13 cellular contexts compared by ENCODE assay signal in the genomic region with DNA sequence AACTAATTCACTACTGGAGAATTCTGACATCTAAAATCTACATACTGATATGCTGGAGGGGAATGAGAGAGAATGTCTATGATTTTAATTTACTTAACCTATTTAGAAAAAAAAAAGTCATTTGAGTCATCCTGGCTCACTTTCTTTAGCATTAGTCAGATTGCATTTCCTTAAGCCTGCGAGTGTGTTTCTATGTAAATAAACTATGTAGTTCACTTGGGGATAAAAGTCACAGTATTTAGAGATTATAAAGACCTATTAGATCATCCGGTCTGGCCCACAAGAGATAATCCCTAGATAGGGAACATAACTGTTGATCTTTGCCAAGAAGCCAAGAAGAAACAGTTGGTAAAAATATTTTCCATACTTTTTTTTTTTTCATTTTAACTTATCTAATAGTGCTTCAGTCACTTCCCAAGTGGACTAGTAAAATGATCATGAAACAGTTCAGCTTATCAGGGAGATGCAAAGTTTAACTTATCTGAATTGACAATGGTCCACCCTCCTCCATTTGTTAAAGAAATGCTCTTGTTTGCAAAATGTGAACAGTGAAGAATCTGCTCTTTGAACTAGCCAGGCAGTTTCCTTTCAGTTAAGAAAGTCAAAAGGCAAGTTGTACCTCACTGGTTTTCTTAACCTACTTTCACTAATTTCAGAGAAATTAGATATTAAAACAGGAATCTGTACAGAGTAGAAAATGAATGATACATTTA. TPM values are rescaled to one million over a fixed set of nuclear protein-coding genes. Genes with fewer than 3 reads are reported as not detected.
DNase-seq lines count a peak whose midpoint lies in the region; ATAC-seq and TF ChIP-seq lines count a peak whose summit lies in the region.
"Had no signal": no experiment of that assay in that cellular context is flagged by ENCODE, and none has a peak within 500 bp of the region (broad histone marks: within the 10 kb centered on the region; RNA-seq: fewer than 3 reads in every experiment).

No MANE protein-coding gene starts in this region.

- no peaks in the 10 kb centered on the region for H3K27me3 ChIP-seq in PC-9 (ENCODE audit: insufficient read depth, low read depth)

- ATAC-seq in HG02885 (IDR thresholded peaks at IDR 0.05; ENCODE audit: poor library complexity, unreplicated experiment) (no peak), HG03460 (IDR thresholded peaks at IDR 0.05; ENCODE audit: unreplicated experiment) (no peak)
- ATAC-seq: K562 had no signal

- BruUV-seq in PC-9 (replicated peaks; lab: Mats Ljungman, UMichigan) = no TSS peak

- H4K20me1 ChIP-seq in PC-9 (ENCODE audit: insufficient read depth) = no peaks in the 10 kb centered on the region

- no peak overlapping the region for H3K4me3 ChIP-seq in PC-9
- no peak overlapping the region for H3K4me3 ChIP-seq in epithelial cell of esophagus (ENCODE audit: low read length)
- H3K4me3 ChIP-seq in mesodermal cell (ENCODE audit: extremely low read depth, insufficient read depth, low read length, poor library complexity, severe bottlenecking) = no peak overlapping the region
- H3K4me3 ChIP-seq: K562, prostate gland had no signal

- H3K9me2 ChIP-seq in PC-9 (ENCODE audit: insufficient read depth) = no peaks in the 10 kb centered on the region

- peak overlapping the region; percentile 32 for H3K4me2 ChIP-seq in PC-9

- CTCF ChIA-PET in PC-9 (lab: Charles Lee) = no interaction called here

- WGBS in mesodermal cell (ENCODE audit: insufficient coverage in 2 of 2), 2 experiments = no CpG with 5 or more reads among the region's 2 CpGs

- intact Hi-C loops in PC-9 (cut with micrococcal nuclease; ENCODE audit: unreplicated experiment) = loop anchor here (1.0 to 10.0 kb wide), 2 partner anchors 60 to 482 kb away; no protein-coding TSS in a partner anchor

- H2AFZ ChIP-seq in PC-9 = no peak overlapping the region

- H3K36me3 ChIP-seq in PC-9 (ENCODE audit: low read depth) = peaks cover 11% of the 10 kb centered on the region
- H3K36me3 ChIP-seq in mesodermal cell (ENCODE audit: control insufficient read depth, insufficient read depth, low read length) = no peaks in the 10 kb centered on the region
- H3K36me3 ChIP-seq: prostate gland had no signal

- DNase-seq in AG08396 (ENCODE audit: low spot score) = peak; percentile 30
- DNase-seq in PC-9 = peak in 1 of 2 experiments; percentile 95
- peak; percentile 84 for DNase-seq in epithelial cell of esophagus (ENCODE audit: low read depth)
- DNase-seq in NCI-H1694 (lab: John Stamatoyannopoulos, UW) = no peak
- DNase-seq in stimulated activated CD4-positive, alpha-beta T cell treated with anti-CD3 and anti-CD28 coated beads, Interleukin-2, amount 100 ng/mL, for 24 hours = no peak
- DNase-seq: activated B cell treated with CpG ODN at 0.5 μM for 24 hours, Caco-2, NCI-H774 had no signal

- H3K79me2 ChIP-seq in PC-9 (ENCODE audit: low read depth) = peaks cover 17% of the 10 kb centered on the region; the same call in 1 of the 2 replicates

- H3K9me3 ChIP-seq in PC-9 (ENCODE audit: insufficient read depth, low read depth) = no peaks in the 10 kb centered on the region; the same call in 1 of the 2 replicates
- no peaks in the 10 kb centered on the region for H3K9me3 ChIP-seq in mesodermal cell (ENCODE audit: control insufficient read depth, low read length)
- H3K9me3 ChIP-seq: Caco-2, prostate gland had no signal

- H3K4me1 ChIP-seq in PC-9 (replicated peaks; ENCODE audit: insufficient read depth) (peaks cover 55% of the 10 kb centered on the region), mesodermal cell (ENCODE audit: control insufficient read depth, insufficient read depth, low read length, poor library complexity, severe bottlenecking) (peaks cover 22% of the 10 kb centered on the region)

- POLR2A ChIA-PET in PC-9 (lab: Charles Lee; ENCODE audit: unreplicated experiment) = no interaction called here

- H3K27ac ChIP-seq in PC-9 = peak overlapping the region; percentile 74
- peak overlapping the region; percentile 65 for H3K27ac ChIP-seq in mesodermal cell (ENCODE audit: low read depth, low read length, severe bottlenecking)
- H3K27ac ChIP-seq: prostate gland had no signal

- TF ChIP-seq CTCF in PC-9 (conservative IDR thresholded peaks at IDR 0.05) = no peak
- no peak for TF ChIP-seq CTCF in epithelial cell of esophagus (IDR thresholded peaks at IDR 0.05; ENCODE audit: insufficient read depth, low read depth, low read length, missing control alignments)

- peaks cover 37% of the 10 kb centered on the region for H3F3A ChIP-seq in PC-9 (ENCODE audit: insufficient read depth, low read depth)

RNA-seq across cellular contexts. Expression of gene BLID, which starts 21.2 kb away (rescaled TPM):
- 1.8 and 2.0 TPM in 2 replicates for total RNA-seq in PC-9 (2021)
- not detected for polyA plus RNA-seq in mesodermal cell (2013, experiment 1 of 2)
- not detected for polyA plus RNA-seq in mesodermal cell (2013, experiment 2 of 2)
- total RNA-seq: activated B cell treated with CpG ODN at 0.5 μM for 24 hours, Caco-2, K562 had no signal
- polyA plus RNA-seq: K562 had no signal

Comparison
In these comparisons a context has a peak if more than half of its experiments do, and no peak if none do; other contexts are left out.
1. DNase-seq: peak in AG08396 (single experiment) and epithelial cell of esophagus (single experiment); none in NCI-H1694 (single experiment) and stimulated activated CD4-positive, alpha-beta T cell treated with anti-CD3 and anti-CD28 coated beads, Interleukin-2, amount 100 ng/mL, for 24 hours (0 of 2).